ENCODE assay signal across 24 cellular contexts in genomic region chr2:150520088-150520487, GRCh38. TPM values are rescaled to one million over a fixed set of nuclear protein-coding genes. Genes with fewer than 3 reads are reported as not detected.
DNase-seq lines count a peak whose midpoint lies in the region; ATAC-seq, FAIRE-seq and TF ChIP-seq lines count a peak whose summit lies in the region.
"Had no signal": no experiment of that assay in that cellular context is flagged by ENCODE, and none has a peak within 500 bp of the region (broad histone marks: within the 10 kb centered on the region; RNA-seq: fewer than 3 reads in every experiment).

No MANE protein-coding gene starts in this region.

- no peaks in the 10 kb centered on the region for H3K79me2 ChIP-seq in mammary epithelial cell (ENCODE audit: insufficient read depth, low read length)

- WGBS in mammary epithelial cell (ENCODE audit: low coverage, missing lambda C conversion rate), result 68% methylated on average over 4 of the region's 4 CpGs
- 97% methylated on average over 3 of the region's 4 CpGs for WGBS in mesenchymal stem cell
- WGBS in right cardiac atrium, result 78% methylated on average over 4 of the region's 4 CpGs

- no peak overlapping the region for H4K8ac ChIP-seq in mesenchymal stem cell (ENCODE audit: low read length)

- TF ChIP-seq CTCF in mammary epithelial cell (conservative IDR thresholded peaks at IDR 0.05 in 1 of 2, IDR thresholded peaks at IDR 0.05 in 1 of 2; ENCODE audit: extremely low read depth in 1 of 2, insufficient read depth in 1 of 2, low read depth in 1 of 2, low read length in 2 of 2), result no peak
- no peak for TF ChIP-seq CTCF in breast epithelium (IDR thresholded peaks at IDR 0.05)

- no peak for FAIRE-seq in urothelium cell line (lab: Jason Lieb, UNC)
- FAIRE-seq: GM12891 had no signal

- TF ChIP-seq POLR2A in breast epithelium (IDR thresholded peaks at IDR 0.05), result no peak

- no peaks in the 10 kb centered on the region for H4K20me1 ChIP-seq in mammary epithelial cell (ENCODE audit: insufficient read depth, low read length)
- H4K20me1 ChIP-seq: BLaER1 treated with 17β-estradiol and CSF1 and Interleukin-3, amounts not matched to agents 10 nM and 100 nM had no signal

- intact Hi-C loops in mammary epithelial cell (cut with micrococcal nuclease) (no loop called here), breast epithelium (cut with DNase I; ENCODE audit: low total_unique reads) (no loop called here), right cardiac atrium (cut with DNase I) (no loop called here)

- no peak overlapping the region for H3K4me2 ChIP-seq in mammary epithelial cell (ENCODE audit: insufficient read depth, low read depth, low read length)
- no peak overlapping the region for H3K4me2 ChIP-seq in mesenchymal stem cell (ENCODE audit: low read length, poor library complexity, severe bottlenecking)
- H3K4me2 ChIP-seq: BLaER1 treated with 17β-estradiol and CSF1 and Interleukin-3, amounts not matched to agents 10 nM and 100 nM; GM23338 had no signal

- in situ Hi-C loops in mammary epithelial cell (cut with MboI; ENCODE audit: low sequenced_read_pairs in 2 of 2), result no loop called here

- no peak overlapping the region for H2AK5ac ChIP-seq in mesenchymal stem cell (ENCODE audit: low read length, severe bottlenecking)

- H3K36me3 ChIP-seq in mammary epithelial cell (ENCODE audit: insufficient read depth, low read length) (no peaks in the 10 kb centered on the region), breast epithelium (no peaks in the 10 kb centered on the region), mesenchymal stem cell (ENCODE audit: control insufficient read depth in 1 of 2, insufficient read depth in 2 of 2, low read depth in 1 of 2, low read length in 2 of 2) (no peaks in the 10 kb centered on the region)
- H3K36me3 ChIP-seq: BLaER1 treated with 17β-estradiol and CSF1 and Interleukin-3, amounts not matched to agents 10 nM and 100 nM had no signal

- H3K18ac ChIP-seq in mesenchymal stem cell (ENCODE audit: low read depth in 1 of 2, low read length in 2 of 2), result no peak overlapping the region

- H3K9me3 ChIP-seq in mammary epithelial cell (replicated peaks; ENCODE audit: insufficient read depth, low read length) (no peaks in the 10 kb centered on the region), breast epithelium (peaks cover 0 to 4% of the 10 kb centered on the region in 2 donors), mesenchymal stem cell (ENCODE audit: control insufficient read depth, low read length) (no peaks in the 10 kb centered on the region), right cardiac atrium (ENCODE audit: control insufficient read depth, low read length) (no peaks in the 10 kb centered on the region)

- peak; percentile 36 for DNase-seq in mammary epithelial cell
- DNase-seq in breast epithelium (ENCODE audit: low spot score in 2 of 2), result no peak
- DNase-seq in epithelial cell of prostate (ENCODE audit: low read depth, low spot score), result peak; percentile 75
- DNase-seq in mesenchymal stem cell, result no peak
- no peak for DNase-seq in right cardiac atrium
- DNase-seq in urothelium cell line (ENCODE audit: low spot score), result no peak
- DNase-seq: Caco-2; CD4-positive, alpha-beta memory T cell; DMS153; HCEC 1CT; Karpas-422; NCI-H1417 treated with DMSO at 0.1 percent for 48 hours; NCI-H187 treated with DMSO at 0.1 percent for 48 hours; NCI-H2227 treated with DMSO at 0.1 percent for 48 hours; NCI-H510A treated with DMSO at 0.1 percent for 48 hours; NCI-H774; NK-92 treated with Interleukin-12 subunit alpha and Interleukin-12 subunit beta, amount 100 ng/mL, for 24 hours had no signal

- no peak overlapping the region for H4K91ac ChIP-seq in mesenchymal stem cell (ENCODE audit: low read length)

- H3K27me3 ChIP-seq in mammary epithelial cell (ENCODE audit: insufficient read depth, low read length), result no peaks in the 10 kb centered on the region
- H3K27me3 ChIP-seq in breast epithelium, result no peaks in the 10 kb centered on the region
- H3K27me3 ChIP-seq in mesenchymal stem cell (ENCODE audit: control insufficient read depth in 1 of 2, insufficient read depth in 1 of 2, low read length in 2 of 2), result no peaks in the 10 kb centered on the region
- no peaks in the 10 kb centered on the region for H3K27me3 ChIP-seq in right cardiac atrium (ENCODE audit: control insufficient read depth, insufficient read depth)
- H3K27me3 ChIP-seq: BLaER1 treated with 17β-estradiol and CSF1 and Interleukin-3, amounts not matched to agents 10 nM and 100 nM had no signal

- ATAC-seq in right cardiac atrium (no peak), GM21381 (IDR thresholded peaks at IDR 0.05; ENCODE audit: unreplicated experiment) (no peak), HG03095 (IDR thresholded peaks at IDR 0.05; ENCODE audit: unreplicated experiment) (no peak)
- ATAC-seq: GM23338, Panc1 had no signal

- H3K9ac ChIP-seq in mammary epithelial cell (ENCODE audit: insufficient read depth, low read length) (no peak overlapping the region), mesenchymal stem cell (ENCODE audit: low read length) (peak overlapping the region; percentile 88)
- H3K9ac ChIP-seq: BLaER1 treated with 17β-estradiol and CSF1 and Interleukin-3, amounts not matched to agents 10 nM and 100 nM had no signal

- H2BK12ac ChIP-seq in mesenchymal stem cell (ENCODE audit: low read length in 2 of 2), result no peak overlapping the region

- H3K4me1 ChIP-seq in mammary epithelial cell (ENCODE audit: insufficient read depth, low read length), result peaks cover 20% of the 10 kb centered on the region
- H3K4me1 ChIP-seq in breast epithelium, result no peaks in the 10 kb centered on the region
- peaks cover 2% of the 10 kb centered on the region for H3K4me1 ChIP-seq in mesenchymal stem cell (ENCODE audit: control insufficient read depth, insufficient read depth, low read depth, low read length)
- H3K4me1 ChIP-seq in right cardiac atrium (ENCODE audit: control insufficient read depth, insufficient read depth, low read length), result peaks cover 5% of the 10 kb centered on the region

- no peaks in the 10 kb centered on the region for H3K79me1 ChIP-seq in mesenchymal stem cell (replicated peaks; ENCODE audit: low read length, poor library complexity, severe bottlenecking)

- dilution Hi-C loops in mammary epithelial cell (cut with HindIII; ENCODE audit: low sequenced_read_pairs), result no loop called here

- H2BK120ac ChIP-seq in mesenchymal stem cell (ENCODE audit: low read depth, low read length), result no peak overlapping the region

- CTCF ChIA-PET in mammary epithelial cell (lab: Charles Lee; ENCODE audit: low non-redundant PET), result no interaction called here

- H3K27ac ChIP-seq in mammary epithelial cell (ENCODE audit: insufficient read depth, low read depth, low read length) (peak overlapping the region; percentile 58), breast epithelium (no peak overlapping the region), epithelial cell of prostate (peak overlapping the region; percentile 76), mesenchymal stem cell (ENCODE audit: low read length, poor library complexity, severe bottlenecking) (no peak overlapping the region), right cardiac atrium (ENCODE audit: low read length) (no peak overlapping the region)
- H3K27ac ChIP-seq: 22Rv1; BLaER1 treated with 17β-estradiol and CSF1 and Interleukin-3, amounts not matched to agents 10 nM and 100 nM had no signal

- H2AFZ ChIP-seq in mammary epithelial cell (ENCODE audit: low read depth, low read length) (no peak overlapping the region), mesenchymal stem cell (ENCODE audit: low read depth, low read length) (no peak overlapping the region)

- no TSS peak for BruUV-seq in mammary epithelial cell (replicated peaks; lab: Mats Ljungman, UMichigan)

- H3K14ac ChIP-seq in mesenchymal stem cell (ENCODE audit: low read length in 2 of 2), result no peak overlapping the region

- H3K4me3 ChIP-seq in mammary epithelial cell (replicated peaks in 1 of 3; ENCODE audit: insufficient read depth in 1 of 3, low read depth in 2 of 3, low read length in 3 of 3), result no peak overlapping the region
- H3K4me3 ChIP-seq in breast epithelium, result no peak overlapping the region
- H3K4me3 ChIP-seq in mesenchymal stem cell (ENCODE audit: insufficient read depth in 1 of 2, low read depth in 1 of 2, low read length in 2 of 2), result no peak overlapping the region
- no peak overlapping the region for H3K4me3 ChIP-seq in right cardiac atrium (ENCODE audit: low read length)
- H3K4me3 ChIP-seq: BLaER1 treated with 17β-estradiol and CSF1 and Interleukin-3, amounts not matched to agents 10 nM and 100 nM; GM23338 had no signal

- H2BK5ac ChIP-seq in mesenchymal stem cell (ENCODE audit: low read depth, low read length, poor library complexity, severe bottlenecking), result no peak overlapping the region

- no peak overlapping the region for H3K23ac ChIP-seq in mesenchymal stem cell (ENCODE audit: low read length in 2 of 2)

- H2BK15ac ChIP-seq in mesenchymal stem cell (ENCODE audit: low read depth, poor library complexity, severe bottlenecking), result no peak overlapping the region

- H3K4ac ChIP-seq in mesenchymal stem cell (ENCODE audit: low read depth in 1 of 2, low read length in 2 of 2), result no peak overlapping the region

RNA-seq across cellular contexts. Expression of gene RND3, which starts 32.6 kb away (rescaled TPM):
- 100 to 1,000 TPM; 146 to 178 TPM for total RNA-seq in mammary epithelial cell
- 28.6 TPM for polyA plus RNA-seq in mammary epithelial cell
- polyA minus RNA-seq in mammary epithelial cell, result 243 TPM
- total RNA-seq in breast epithelium, result 100 to 1,000 TPM in 1 of 3 donors, 10 to 100 TPM in 2; 89.1 to 105 (median 98.0) TPM
- 184 TPM for polyA plus RNA-seq in mesenchymal stem cell (2013, experiment 1 of 2)
- 178 TPM for polyA plus RNA-seq in mesenchymal stem cell (2013, experiment 2 of 2)
- 10 to 100 TPM in 3 of 4 donors, 1 to 10 TPM in 1; 9.1 to 32.7 (median 16.1) TPM for total RNA-seq in right cardiac atrium
- polyA plus RNA-seq in right cardiac atrium, result 16.4 TPM
- total RNA-seq: CD4-positive, alpha-beta memory T cell had no signal
- polyA plus RNA-seq: CD4-positive, alpha-beta memory T cell had no signal

Comparison
In these comparisons a context has a peak if more than half of its experiments do, and no peak if none do; other contexts are left out.
1. DNase-seq: peak in mammary epithelial cell (single experiment) and epithelial cell of prostate (single experiment); none in breast epithelium (0 of 2), mesenchymal stem cell (single experiment), right cardiac atrium (0 of 3) and urothelium cell line (single experiment).
2. H3K27ac ChIP-seq: peak in mammary epithelial cell (single experiment) and epithelial cell of prostate (single experiment); none in breast epithelium (0 of 2), mesenchymal stem cell (single experiment) and right cardiac atrium (single experiment).